8 cellular contexts compared by ENCODE assay signal in the genomic region with DNA sequence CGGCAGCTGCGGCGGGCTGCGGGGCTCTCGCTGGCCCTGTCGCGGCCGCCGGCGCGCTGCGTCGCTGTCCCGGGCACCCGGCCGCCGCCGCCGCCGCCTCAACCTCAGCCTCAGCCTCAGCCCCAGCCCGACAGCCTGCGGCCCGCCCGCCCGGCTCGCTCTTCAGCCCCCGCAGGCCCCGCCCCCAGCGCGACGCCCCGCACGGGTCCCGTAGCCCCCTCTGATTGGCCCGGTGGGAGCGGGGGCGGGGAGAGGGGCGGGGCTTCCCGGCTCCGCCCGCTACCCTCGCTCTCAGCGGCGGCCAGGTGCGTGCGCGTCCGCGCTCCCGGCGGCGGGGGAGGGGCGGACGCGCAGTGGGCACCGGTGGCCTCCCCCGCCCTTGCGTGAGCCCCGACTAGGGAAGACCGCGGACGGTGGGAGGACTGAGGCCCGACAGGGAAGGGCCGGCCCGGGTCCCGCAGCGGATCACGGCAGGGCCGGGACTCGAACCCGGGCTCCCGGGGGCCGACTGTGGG. TPM values are rescaled to one million over a fixed set of nuclear protein-coding genes. Genes with fewer than 3 reads are reported as not detected.
DNase-seq lines count a peak whose midpoint lies in the region; ATAC-seq and TF ChIP-seq lines count a peak whose summit lies in the region.

PPP1R13B (minus strand) TSS at position 137 of the 515 bp plus-strand sequence. CDS start 268 bp downstream, outside the sequence.

- TF ChIP-seq CTCF in liver (IDR thresholded peaks at IDR 0.05; ENCODE audit: low read depth, low read length, missing input control): no peak

- no peaks in the 10 kb centered on the region for H3K36me3 ChIP-seq in liver (ENCODE audit: control insufficient read depth in 4 of 4, insufficient read depth in 3 of 4, low read depth in 1 of 4, low read length in 3 of 4)

- peaks cover 7 to 21% (median 13%) of the 10 kb centered on the region in 4 donors for H3K4me1 ChIP-seq in liver (ENCODE audit: control insufficient read depth in 4 of 4, insufficient read depth in 4 of 4, low read length in 3 of 4)

- ATAC-seq in GM19043 (IDR thresholded peaks at IDR 0.05; ENCODE audit: low read depth, unreplicated experiment) (peak; percentile 80), HG03354 (IDR thresholded peaks at IDR 0.05; ENCODE audit: poor library complexity, severe bottlenecking, unreplicated experiment) (peak; percentile 84)

- no peak for TF ChIP-seq RAD21 in liver (IDR thresholded peaks at IDR 0.05)

- no peaks in the 10 kb centered on the region for H3K9me3 ChIP-seq in liver (ENCODE audit: control insufficient read depth in 4 of 4, low read length in 3 of 4)

- peak within 1 kb of the TSS; percentile 77 to 99 (median 80) for H3K4me3 ChIP-seq in liver (ENCODE audit: low read depth in 1 of 3, low read length in 3 of 3)

- peak within 1 kb of the TSS; percentile 71 to 78 for H3K27ac ChIP-seq in liver (ENCODE audit: low read depth in 1 of 2, low read length in 2 of 2)

- no peaks in the 10 kb centered on the region for H3K27me3 ChIP-seq in liver (ENCODE audit: control insufficient read depth in 4 of 4, insufficient read depth in 4 of 4, low read length in 3 of 4)

- under 1% methylated on average over 73 of the region's 73 CpGs for WGBS in liver

- DNase-seq in AG20443 (ENCODE audit: low spot score): peak; percentile 99
- DNase-seq in NCI-H526 (lab: John Stamatoyannopoulos, UW): peak; percentile 44 to 96
- peak; percentile 92 to 94 for DNase-seq in activated CD4-positive, alpha-beta T cell treated with anti-CD3 and anti-CD28 coated beads, Interleukin-2, amount 50 U/mL, for 4 hours
- peak; percentile 93 for DNase-seq in dermis blood vessel endothelial cell
- DNase-seq in stimulated activated CD4-positive, alpha-beta T cell treated with anti-CD3 and anti-CD28 coated beads, Interleukin-2, amount 100 ng/mL, for 48 hours: peak; percentile 89 to 97

- H3K9ac ChIP-seq in liver (ENCODE audit: low read depth in 1 of 2, low read length in 2 of 2): peak within 1 kb of the TSS; percentile 10 to 71

TF ChIP-seq in liver, 16 proteins besides CTCF, POLR2A, EP300 and RAD21:
- TF ChIP-seq YY1 (IDR thresholded peaks at IDR 0.05) (no peak), HNF4A (conservative IDR thresholded peaks at IDR 0.05) (no peak), FOXA2 (IDR thresholded peaks at IDR 0.05) (no peak), GABPA (IDR thresholded peaks at IDR 0.05 in 1 of 2, conservative IDR thresholded peaks at IDR 0.05 in 1 of 2) (no peak), HNF4G (IDR thresholded peaks at IDR 0.05) (no peak), FOXA1 (IDR thresholded peaks at IDR 0.05) (no peak), RXRA (IDR thresholded peaks at IDR 0.05) (no peak), ATF3 (IDR thresholded peaks at IDR 0.05) (no peak), EGR1 (IDR thresholded peaks at IDR 0.05; ENCODE audit: low read depth in 2 of 2) (peak in 1 of 2 donors; percentile 91), SP1 (IDR thresholded peaks at IDR 0.05) (peak; percentile 18)
- TF ChIP-seq, protein P1, sequence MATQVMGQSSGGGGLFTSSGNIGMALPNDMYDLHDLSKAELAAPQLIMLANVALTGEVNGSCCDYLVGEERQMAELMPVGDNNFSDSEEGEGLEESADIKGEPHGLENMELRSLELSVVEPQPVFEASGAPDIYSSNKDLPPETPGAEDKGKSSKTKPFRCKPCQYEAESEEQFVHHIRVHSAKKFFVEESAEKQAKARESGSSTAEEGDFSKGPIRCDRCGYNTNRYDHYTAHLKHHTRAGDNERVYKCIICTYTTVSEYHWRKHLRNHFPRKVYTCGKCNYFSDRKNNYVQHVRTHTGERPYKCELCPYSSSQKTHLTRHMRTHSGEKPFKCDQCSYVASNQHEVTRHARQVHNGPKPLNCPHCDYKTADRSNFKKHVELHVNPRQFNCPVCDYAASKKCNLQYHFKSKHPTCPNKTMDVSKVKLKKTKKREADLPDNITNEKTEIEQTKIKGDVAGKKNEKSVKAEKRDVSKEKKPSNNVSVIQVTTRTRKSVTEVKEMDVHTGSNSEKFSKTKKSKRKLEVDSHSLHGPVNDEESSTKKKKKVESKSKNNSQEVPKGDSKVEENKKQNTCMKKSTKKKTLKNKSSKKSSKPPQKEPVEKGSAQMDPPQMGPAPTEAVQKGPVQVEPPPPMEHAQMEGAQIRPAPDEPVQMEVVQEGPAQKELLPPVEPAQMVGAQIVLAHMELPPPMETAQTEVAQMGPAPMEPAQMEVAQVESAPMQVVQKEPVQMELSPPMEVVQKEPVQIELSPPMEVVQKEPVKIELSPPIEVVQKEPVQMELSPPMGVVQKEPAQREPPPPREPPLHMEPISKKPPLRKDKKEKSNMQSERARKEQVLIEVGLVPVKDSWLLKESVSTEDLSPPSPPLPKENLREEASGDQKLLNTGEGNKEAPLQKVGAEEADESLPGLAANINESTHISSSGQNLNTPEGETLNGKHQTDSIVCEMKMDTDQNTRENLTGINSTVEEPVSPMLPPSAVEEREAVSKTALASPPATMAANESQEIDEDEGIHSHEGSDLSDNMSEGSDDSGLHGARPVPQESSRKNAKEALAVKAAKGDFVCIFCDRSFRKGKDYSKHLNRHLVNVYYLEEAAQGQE (IDR thresholded peaks at IDR 0.05): no peak
- TF ChIP-seq, protein P2, sequence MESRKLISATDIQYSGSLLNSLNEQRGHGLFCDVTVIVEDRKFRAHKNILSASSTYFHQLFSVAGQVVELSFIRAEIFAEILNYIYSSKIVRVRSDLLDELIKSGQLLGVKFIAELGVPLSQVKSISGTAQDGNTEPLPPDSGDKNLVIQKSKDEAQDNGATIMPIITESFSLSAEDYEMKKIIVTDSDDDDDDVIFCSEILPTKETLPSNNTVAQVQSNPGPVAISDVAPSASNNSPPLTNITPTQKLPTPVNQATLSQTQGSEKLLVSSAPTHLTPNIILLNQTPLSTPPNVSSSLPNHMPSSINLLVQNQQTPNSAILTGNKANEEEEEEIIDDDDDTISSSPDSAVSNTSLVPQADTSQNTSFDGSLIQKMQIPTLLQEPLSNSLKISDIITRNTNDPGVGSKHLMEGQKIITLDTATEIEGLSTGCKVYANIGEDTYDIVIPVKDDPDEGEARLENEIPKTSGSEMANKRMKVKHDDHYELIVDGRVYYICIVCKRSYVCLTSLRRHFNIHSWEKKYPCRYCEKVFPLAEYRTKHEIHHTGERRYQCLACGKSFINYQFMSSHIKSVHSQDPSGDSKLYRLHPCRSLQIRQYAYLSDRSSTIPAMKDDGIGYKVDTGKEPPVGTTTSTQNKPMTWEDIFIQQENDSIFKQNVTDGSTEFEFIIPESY (IDR thresholded peaks at IDR 0.05): no peak

RNA-seq across cellular contexts. Expression of gene PPP1R13B, which starts in this region (rescaled TPM):
- total RNA-seq in dermis blood vessel endothelial cell: 20.9 and 27.5 TPM in 2 replicates
- 10 to 100 TPM in 1 of 2 donors, 1 to 10 TPM in 1; 3.2 to 15.1 TPM for total RNA-seq in liver
- polyA plus RNA-seq in liver: 1 to 10 TPM; 4.1 to 6.1 TPM

Comparison
In these comparisons a context has a peak if more than half of its experiments do, and no peak if none do; other contexts are left out.
1. Peak in every context shown above with its lines: DNase-seq, ATAC-seq, H3K4me3 ChIP-seq and H3K27ac ChIP-seq.